In the genomic region with DNA sequence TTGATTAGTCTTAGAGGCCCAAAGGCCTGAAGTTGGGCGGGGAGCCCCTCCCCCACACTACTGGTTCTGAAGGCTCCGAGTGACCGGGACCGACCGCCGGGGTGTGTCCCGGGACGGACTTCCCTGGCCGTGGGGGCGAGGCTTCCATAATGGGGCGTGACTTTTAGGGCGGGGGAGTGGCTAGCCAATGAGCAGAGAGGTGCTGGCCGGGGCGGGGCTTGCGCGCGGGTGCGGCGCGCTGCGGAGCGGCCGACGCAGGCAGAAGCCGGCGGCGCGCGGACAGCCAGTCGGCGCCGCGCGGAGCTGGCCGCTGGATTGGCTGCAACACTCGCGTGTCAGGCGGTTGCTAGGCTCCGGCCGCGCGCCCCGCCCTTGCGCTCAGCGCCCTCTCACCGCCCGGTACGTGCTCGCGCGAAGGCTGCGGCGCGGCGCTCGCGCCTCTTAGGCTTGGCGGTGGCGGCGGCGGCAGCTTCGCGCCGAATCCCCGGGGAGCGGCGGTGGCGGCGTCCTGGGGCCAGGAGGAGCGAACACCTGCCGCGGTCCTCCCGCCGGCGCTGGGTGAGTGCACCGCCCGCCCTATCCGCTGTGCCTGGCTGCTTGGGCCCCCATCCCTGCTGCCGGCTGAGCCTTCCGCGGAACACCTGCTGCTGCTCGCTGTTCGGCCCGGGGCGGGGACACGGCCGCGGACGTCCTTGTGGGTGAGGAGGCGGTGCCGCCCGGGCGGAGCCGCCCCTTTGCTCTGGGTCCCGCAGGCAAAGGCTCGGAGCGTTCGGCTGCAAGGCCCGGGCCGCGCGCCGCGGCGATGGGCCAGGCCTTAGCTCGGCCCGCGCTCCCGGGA, we compare ENCODE assay signal across 1 cellular context.
TF ChIP-seq lines count a peak whose summit lies in the region.

A gene (plus strand): TSS at position 392 of the 838 bp plus-strand sequence. CDS start 40,268 bp downstream, outside the sequence.

TF ChIP-seq in HepG2, 621 proteins besides CTCF, POLR2A, EP300 and RAD21 (continued from another document and continues in another):
- TF ChIP-seq, protein P1, sequence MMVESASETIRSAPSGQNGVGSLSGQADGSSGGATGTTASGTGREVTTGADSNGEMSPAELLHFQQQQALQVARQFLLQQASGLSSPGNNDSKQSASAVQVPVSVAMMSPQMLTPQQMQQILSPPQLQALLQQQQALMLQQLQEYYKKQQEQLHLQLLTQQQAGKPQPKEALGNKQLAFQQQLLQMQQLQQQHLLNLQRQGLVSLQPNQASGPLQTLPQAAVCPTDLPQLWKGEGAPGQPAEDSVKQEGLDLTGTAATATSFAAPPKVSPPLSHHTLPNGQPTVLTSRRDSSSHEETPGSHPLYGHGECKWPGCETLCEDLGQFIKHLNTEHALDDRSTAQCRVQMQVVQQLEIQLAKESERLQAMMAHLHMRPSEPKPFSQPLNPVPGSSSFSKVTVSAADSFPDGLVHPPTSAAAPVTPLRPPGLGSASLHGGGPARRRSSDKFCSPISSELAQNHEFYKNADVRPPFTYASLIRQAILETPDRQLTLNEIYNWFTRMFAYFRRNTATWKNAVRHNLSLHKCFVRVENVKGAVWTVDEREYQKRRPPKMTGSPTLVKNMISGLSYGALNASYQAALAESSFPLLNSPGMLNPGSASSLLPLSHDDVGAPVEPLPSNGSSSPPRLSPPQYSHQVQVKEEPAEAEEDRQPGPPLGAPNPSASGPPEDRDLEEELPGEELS (CRISPR knock-in tag; IDR thresholded peaks at IDR 0.05), result 0 out of 2 replicates have a peak, but pooled peaks have one; percentile 21
- TF ChIP-seq, protein P2, sequence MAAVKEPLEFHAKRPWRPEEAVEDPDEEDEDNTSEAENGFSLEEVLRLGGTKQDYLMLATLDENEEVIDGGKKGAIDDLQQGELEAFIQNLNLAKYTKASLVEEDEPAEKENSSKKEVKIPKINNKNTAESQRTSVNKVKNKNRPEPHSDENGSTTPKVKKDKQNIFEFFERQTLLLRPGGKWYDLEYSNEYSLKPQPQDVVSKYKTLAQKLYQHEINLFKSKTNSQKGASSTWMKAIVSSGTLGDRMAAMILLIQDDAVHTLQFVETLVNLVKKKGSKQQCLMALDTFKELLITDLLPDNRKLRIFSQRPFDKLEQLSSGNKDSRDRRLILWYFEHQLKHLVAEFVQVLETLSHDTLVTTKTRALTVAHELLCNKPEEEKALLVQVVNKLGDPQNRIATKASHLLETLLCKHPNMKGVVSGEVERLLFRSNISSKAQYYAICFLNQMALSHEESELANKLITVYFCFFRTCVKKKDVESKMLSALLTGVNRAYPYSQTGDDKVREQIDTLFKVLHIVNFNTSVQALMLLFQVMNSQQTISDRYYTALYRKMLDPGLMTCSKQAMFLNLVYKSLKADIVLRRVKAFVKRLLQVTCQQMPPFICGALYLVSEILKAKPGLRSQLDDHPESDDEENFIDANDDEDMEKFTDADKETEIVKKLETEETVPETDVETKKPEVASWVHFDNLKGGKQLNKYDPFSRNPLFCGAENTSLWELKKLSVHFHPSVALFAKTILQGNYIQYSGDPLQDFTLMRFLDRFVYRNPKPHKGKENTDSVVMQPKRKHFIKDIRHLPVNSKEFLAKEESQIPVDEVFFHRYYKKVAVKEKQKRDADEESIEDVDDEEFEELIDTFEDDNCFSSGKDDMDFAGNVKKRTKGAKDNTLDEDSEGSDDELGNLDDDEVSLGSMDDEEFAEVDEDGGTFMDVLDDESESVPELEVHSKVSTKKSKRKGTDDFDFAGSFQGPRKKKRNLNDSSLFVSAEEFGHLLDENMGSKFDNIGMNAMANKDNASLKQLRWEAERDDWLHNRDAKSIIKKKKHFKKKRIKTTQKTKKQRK (IDR thresholded peaks at IDR 0.05; ENCODE audit: low read length), result no peak
- TF ChIP-seq, protein P3, sequence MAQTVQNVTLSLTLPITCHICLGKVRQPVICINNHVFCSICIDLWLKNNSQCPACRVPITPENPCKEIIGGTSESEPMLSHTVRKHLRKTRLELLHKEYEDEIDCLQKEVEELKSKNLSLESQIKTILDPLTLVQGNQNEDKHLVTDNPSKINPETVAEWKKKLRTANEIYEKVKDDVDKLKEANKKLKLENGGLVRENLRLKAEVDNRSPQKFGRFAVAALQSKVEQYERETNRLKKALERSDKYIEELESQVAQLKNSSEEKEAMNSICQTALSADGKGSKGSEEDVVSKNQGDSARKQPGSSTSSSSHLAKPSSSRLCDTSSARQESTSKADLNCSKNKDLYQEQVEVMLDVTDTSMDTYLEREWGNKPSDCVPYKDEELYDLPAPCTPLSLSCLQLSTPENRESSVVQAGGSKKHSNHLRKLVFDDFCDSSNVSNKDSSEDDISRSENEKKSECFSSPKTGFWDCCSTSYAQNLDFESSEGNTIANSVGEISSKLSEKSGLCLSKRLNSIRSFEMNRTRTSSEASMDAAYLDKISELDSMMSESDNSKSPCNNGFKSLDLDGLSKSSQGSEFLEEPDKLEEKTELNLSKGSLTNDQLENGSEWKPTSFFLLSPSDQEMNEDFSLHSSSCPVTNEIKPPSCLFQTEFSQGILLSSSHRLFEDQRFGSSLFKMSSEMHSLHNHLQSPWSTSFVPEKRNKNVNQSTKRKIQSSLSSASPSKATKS (CRISPR knock-in tag; IDR thresholded peaks at IDR 0.05), result no peak; the same call in 1 of the 2 replicates
- TF ChIP-seq ZNF660 (CRISPR knock-in tag; IDR thresholded peaks at IDR 0.05; ENCODE audit: borderline replicate concordance, low read depth) (no peak), ZNF558 (CRISPR knock-in tag; IDR thresholded peaks at IDR 0.05; ENCODE audit: borderline replicate concordance) (peak; percentile 82; the same call in 1 of the 2 replicates), ZNF367 (CRISPR knock-in tag; IDR thresholded peaks at IDR 0.05; ENCODE audit: borderline replicate concordance) (no peak), ZNF75D (CRISPR knock-in tag; IDR thresholded peaks at IDR 0.05; ENCODE audit: borderline replicate concordance) (no peak), JUNB (CRISPR knock-in tag; IDR thresholded peaks at IDR 0.05; ENCODE audit: borderline replicate concordance) (no peak), ZBTB7B (CRISPR knock-in tag; IDR thresholded peaks at IDR 0.05) (peak; percentile 49; the same call in 1 of the 2 replicates), ZSCAN25 (CRISPR knock-in tag; IDR thresholded peaks at IDR 0.05) (no peak), HCFC1 (IDR thresholded peaks at IDR 0.05; ENCODE audit: low read depth, low read length) (0 out of 2 replicates have a peak, but pooled peaks have one; percentile 8), NFE2L1 (CRISPR knock-in tag; IDR thresholded peaks at IDR 0.05; ENCODE audit: borderline replicate concordance) (no peak; the same call in 1 of the 2 replicates), GFI1 (CRISPR knock-in tag; IDR thresholded peaks at IDR 0.05; ENCODE audit: borderline replicate concordance) (peak; percentile 34; the same call in 1 of the 2 replicates), ZSCAN30 (CRISPR knock-in tag; IDR thresholded peaks at IDR 0.05) (no peak), ZMYM2 (CRISPR knock-in tag; IDR thresholded peaks at IDR 0.05) (no peak)
- TF ChIP-seq, protein P4, sequence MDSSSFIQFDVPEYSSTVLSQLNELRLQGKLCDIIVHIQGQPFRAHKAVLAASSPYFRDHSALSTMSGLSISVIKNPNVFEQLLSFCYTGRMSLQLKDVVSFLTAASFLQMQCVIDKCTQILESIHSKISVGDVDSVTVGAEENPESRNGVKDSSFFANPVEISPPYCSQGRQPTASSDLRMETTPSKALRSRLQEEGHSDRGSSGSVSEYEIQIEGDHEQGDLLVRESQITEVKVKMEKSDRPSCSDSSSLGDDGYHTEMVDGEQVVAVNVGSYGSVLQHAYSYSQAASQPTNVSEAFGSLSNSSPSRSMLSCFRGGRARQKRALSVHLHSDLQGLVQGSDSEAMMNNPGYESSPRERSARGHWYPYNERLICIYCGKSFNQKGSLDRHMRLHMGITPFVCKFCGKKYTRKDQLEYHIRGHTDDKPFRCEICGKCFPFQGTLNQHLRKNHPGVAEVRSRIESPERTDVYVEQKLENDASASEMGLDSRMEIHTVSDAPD (CRISPR knock-in tag; IDR thresholded peaks at IDR 0.05), result peak; percentile 39; the same call in 1 of the 2 replicates
- TF ChIP-seq, protein P5, sequence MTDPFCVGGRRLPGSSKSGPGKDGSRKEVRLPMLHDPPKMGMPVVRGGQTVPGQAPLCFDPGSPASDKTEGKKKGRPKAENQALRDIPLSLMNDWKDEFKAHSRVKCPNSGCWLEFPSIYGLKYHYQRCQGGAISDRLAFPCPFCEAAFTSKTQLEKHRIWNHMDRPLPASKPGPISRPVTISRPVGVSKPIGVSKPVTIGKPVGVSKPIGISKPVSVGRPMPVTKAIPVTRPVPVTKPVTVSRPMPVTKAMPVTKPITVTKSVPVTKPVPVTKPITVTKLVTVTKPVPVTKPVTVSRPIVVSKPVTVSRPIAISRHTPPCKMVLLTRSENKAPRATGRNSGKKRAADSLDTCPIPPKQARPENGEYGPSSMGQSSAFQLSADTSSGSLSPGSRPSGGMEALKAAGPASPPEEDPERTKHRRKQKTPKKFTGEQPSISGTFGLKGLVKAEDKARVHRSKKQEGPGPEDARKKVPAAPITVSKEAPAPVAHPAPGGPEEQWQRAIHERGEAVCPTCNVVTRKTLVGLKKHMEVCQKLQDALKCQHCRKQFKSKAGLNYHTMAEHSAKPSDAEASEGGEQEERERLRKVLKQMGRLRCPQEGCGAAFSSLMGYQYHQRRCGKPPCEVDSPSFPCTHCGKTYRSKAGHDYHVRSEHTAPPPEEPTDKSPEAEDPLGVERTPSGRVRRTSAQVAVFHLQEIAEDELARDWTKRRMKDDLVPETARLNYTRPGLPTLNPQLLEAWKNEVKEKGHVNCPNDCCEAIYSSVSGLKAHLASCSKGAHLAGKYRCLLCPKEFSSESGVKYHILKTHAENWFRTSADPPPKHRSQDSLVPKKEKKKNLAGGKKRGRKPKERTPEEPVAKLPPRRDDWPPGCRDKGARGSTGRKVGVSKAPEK (CRISPR knock-in tag; IDR thresholded peaks at IDR 0.05; ENCODE audit: borderline replicate concordance), result no peak
- TF ChIP-seq, protein P6, sequence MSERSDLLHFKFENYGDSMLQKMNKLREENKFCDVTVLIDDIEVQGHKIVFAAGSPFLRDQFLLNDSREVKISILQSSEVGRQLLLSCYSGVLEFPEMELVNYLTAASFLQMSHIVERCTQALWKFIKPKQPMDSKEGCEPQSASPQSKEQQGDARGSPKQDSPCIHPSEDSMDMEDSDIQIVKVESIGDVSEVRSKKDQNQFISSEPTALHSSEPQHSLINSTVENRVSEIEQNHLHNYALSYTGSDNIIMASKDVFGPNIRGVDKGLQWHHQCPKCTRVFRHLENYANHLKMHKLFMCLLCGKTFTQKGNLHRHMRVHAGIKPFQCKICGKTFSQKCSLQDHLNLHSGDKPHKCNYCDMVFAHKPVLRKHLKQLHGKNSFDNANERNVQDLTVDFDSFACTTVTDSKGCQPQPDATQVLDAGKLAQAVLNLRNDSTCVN (CRISPR knock-in tag; IDR thresholded peaks at IDR 0.05; ENCODE audit: borderline replicate concordance), result no peak
- TF ChIP-seq, protein P7, sequence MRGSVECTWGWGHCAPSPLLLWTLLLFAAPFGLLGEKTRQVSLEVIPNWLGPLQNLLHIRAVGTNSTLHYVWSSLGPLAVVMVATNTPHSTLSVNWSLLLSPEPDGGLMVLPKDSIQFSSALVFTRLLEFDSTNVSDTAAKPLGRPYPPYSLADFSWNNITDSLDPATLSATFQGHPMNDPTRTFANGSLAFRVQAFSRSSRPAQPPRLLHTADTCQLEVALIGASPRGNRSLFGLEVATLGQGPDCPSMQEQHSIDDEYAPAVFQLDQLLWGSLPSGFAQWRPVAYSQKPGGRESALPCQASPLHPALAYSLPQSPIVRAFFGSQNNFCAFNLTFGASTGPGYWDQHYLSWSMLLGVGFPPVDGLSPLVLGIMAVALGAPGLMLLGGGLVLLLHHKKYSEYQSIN (CRISPR knock-in tag; IDR thresholded peaks at IDR 0.05; ENCODE audit: borderline replicate concordance), result no peak
- TF ChIP-seq, protein P8, sequence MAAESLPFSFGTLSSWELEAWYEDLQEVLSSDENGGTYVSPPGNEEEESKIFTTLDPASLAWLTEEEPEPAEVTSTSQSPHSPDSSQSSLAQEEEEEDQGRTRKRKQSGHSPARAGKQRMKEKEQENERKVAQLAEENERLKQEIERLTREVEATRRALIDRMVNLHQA (CRISPR knock-in tag; IDR thresholded peaks at IDR 0.05), result no peak
- TF ChIP-seq, protein P9, sequence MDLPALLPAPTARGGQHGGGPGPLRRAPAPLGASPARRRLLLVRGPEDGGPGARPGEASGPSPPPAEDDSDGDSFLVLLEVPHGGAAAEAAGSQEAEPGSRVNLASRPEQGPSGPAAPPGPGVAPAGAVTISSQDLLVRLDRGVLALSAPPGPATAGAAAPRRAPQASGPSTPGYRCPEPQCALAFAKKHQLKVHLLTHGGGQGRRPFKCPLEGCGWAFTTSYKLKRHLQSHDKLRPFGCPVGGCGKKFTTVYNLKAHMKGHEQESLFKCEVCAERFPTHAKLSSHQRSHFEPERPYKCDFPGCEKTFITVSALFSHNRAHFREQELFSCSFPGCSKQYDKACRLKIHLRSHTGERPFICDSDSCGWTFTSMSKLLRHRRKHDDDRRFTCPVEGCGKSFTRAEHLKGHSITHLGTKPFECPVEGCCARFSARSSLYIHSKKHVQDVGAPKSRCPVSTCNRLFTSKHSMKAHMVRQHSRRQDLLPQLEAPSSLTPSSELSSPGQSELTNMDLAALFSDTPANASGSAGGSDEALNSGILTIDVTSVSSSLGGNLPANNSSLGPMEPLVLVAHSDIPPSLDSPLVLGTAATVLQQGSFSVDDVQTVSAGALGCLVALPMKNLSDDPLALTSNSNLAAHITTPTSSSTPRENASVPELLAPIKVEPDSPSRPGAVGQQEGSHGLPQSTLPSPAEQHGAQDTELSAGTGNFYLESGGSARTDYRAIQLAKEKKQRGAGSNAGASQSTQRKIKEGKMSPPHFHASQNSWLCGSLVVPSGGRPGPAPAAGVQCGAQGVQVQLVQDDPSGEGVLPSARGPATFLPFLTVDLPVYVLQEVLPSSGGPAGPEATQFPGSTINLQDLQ (CRISPR knock-in tag; IDR thresholded peaks at IDR 0.05), result peak; percentile 85; the same call in 1 of the 2 replicates
- TF ChIP-seq, protein P10, sequence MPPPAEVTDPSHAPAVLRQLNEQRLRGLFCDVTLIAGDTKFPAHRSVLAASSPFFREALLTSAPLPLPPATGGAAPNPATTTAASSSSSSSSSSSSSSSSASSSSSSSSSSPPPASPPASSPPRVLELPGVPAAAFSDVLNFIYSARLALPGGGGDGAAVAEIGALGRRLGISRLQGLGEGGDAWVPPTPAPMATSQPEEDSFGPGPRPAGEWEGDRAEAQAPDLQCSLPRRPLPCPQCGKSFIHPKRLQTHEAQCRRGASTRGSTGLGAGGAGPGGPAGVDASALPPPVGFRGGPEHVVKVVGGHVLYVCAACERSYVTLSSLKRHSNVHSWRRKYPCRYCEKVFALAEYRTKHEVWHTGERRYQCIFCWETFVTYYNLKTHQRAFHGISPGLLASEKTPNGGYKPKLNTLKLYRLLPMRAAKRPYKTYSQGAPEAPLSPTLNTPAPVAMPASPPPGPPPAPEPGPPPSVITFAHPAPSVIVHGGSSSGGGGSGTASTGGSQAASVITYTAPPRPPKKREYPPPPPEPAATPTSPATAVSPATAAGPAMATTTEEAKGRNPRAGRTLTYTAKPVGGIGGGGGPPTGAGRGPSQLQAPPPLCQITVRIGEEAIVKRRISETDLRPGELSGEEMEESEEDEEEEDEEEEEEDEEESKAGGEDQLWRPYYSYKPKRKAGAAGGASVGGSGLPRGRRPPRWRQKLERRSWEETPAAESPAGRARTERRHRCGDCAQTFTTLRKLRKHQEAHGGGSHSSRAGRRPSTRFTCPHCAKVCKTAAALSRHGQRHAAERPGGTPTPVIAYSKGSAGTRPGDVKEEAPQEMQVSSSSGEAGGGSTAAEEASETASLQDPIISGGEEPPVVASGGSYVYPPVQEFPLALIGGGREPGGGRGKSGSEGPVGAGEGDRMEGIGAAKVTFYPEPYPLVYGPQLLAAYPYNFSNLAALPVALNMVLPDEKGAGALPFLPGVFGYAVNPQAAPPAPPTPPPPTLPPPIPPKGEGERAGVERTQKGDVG (CRISPR knock-in tag; IDR thresholded peaks at IDR 0.05; ENCODE audit: borderline replicate concordance), result no peak
